23 cellular contexts compared by ENCODE assay signal in the genomic region with DNA sequence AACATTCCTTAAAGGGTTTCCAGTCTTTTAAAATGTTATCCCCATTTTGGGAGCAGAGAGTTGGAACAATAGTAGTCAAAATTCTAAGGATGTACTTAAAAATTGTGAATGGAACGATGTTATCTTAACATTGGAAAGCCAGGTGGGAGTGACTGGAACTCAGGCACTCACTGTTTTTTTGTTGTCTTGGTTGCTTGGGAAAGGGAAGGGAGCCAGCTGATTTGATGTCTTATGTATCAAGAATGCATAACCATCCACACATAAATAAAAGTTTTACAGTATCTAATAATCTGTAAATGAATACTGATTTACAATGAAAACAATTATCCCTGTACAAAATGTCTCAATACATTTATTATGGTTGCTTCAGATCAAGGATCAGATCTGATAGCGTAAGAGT.
A peak's percentile ranks its signal among the peaks of the same experiment; 100 is the strongest.
DNase-seq lines count a peak whose midpoint lies in the region; ATAC-seq and TF ChIP-seq lines count a peak whose summit lies in the region.
"Had no signal": no experiment of that assay in that cellular context is flagged by ENCODE, and none has a peak within 500 bp of the region (broad histone marks: within the 10 kb centered on the region; RNA-seq: fewer than 3 reads in every experiment).

No MANE protein-coding gene starts in this region.

- H3K9me3 ChIP-seq in left ventricle myocardium inferior (replicated peaks) (no peaks in the 10 kb centered on the region), esophagus muscularis mucosa (no peaks in the 10 kb centered on the region), upper lobe of right lung (no peaks in the 10 kb centered on the region), osteoblast (ENCODE audit: low read depth, low read length) (peaks cover 2% of the 10 kb centered on the region)
- H3K9me3 ChIP-seq: A549, gastrocnemius medialis, lower lobe of right lung had no signal

- peak overlapping the region; percentile 55 for H3K27ac ChIP-seq in left ventricle myocardium inferior (replicated peaks)
- H3K27ac ChIP-seq in esophagus muscularis mucosa (replicated peaks in 1 of 4): peak overlapping the region in 2 of 4 donors; percentile 13 to 43
- H3K27ac ChIP-seq in temporal lobe (ENCODE audit: low read depth, low read length): peak overlapping the region; percentile 29
- H3K27ac ChIP-seq in upper lobe of right lung: no peak overlapping the region
- H3K27ac ChIP-seq in osteoblast (ENCODE audit: low read depth, low read length): no peak overlapping the region
- H3K27ac ChIP-seq: A549, gastrocnemius medialis, lower lobe of right lung had no signal

- DNase-seq in left ventricle myocardium inferior: no peak
- DNase-seq in left cardiac atrium: no peak
- peak; percentile 17 for DNase-seq in esophagus muscularis mucosa (ENCODE audit: extremely low spot score)
- peak; percentile 37 for DNase-seq in kidney tubule cell (ENCODE audit: low spot score)
- no peak for DNase-seq in upper lobe of right lung
- no peak for DNase-seq in osteoblast (ENCODE audit: insufficient read length, low spot score, missing footprints)
- DNase-seq: activated CD8-positive, alpha-beta T cell treated with anti-CD3 and anti-CD28 coated beads for 36 hours; activated effector memory CD4-positive, alpha-beta T cell treated with Interleukin-2 at 50 U/mL for 16 hours; activated naive CD8-positive, alpha-beta T cell treated with anti-CD3 and anti-CD28 coated beads, Interleukin-2, amount 10 ng/mL, durations not matched to agents 7 days and 5 days; CD8-positive, alpha-beta memory T cell; DMS 273 treated with DMSO at 0.1 percent for 48 hours; gastrocnemius medialis; islet precursor cell; Kasumi-1; lower lobe of right lung; NCI-H510A treated with DMSO at 0.1 percent for 48 hours; PC-3; stimulated activated naive CD8-positive, alpha-beta T cell treated with anti-CD3 and anti-CD28 coated beads, Interleukin-15, amount 100 ng/mL, for 72 hours; trophoblast cell had no signal

- H3K4me2 ChIP-seq in osteoblast (ENCODE audit: insufficient read depth, low read length): no peak overlapping the region
- H3K4me2 ChIP-seq: A549 had no signal

- TF ChIP-seq CTCF in left ventricle myocardium inferior (IDR thresholded peaks at IDR 0.05; ENCODE audit: borderline replicate concordance): no peak
- TF ChIP-seq CTCF in esophagus muscularis mucosa (IDR thresholded peaks at IDR 0.05): no peak
- TF ChIP-seq CTCF in upper lobe of right lung (IDR thresholded peaks at IDR 0.05): no peak
- TF ChIP-seq CTCF in osteoblast (IDR thresholded peaks at IDR 0.05; ENCODE audit: extremely low read depth, low read depth, low read length): no peak

- no peaks in the 10 kb centered on the region for H4K20me1 ChIP-seq in osteoblast (ENCODE audit: insufficient read depth, low read length)

- no peak overlapping the region for H2AFZ ChIP-seq in osteoblast (ENCODE audit: low read length)

- no peaks in the 10 kb centered on the region for H3K79me2 ChIP-seq in osteoblast (ENCODE audit: insufficient read depth, low read length)

- no peaks in the 10 kb centered on the region for H3K36me3 ChIP-seq in left ventricle myocardium inferior
- no peaks in the 10 kb centered on the region for H3K36me3 ChIP-seq in esophagus muscularis mucosa
- no peaks in the 10 kb centered on the region for H3K36me3 ChIP-seq in upper lobe of right lung
- H3K36me3 ChIP-seq in osteoblast (ENCODE audit: insufficient read depth, low read length): no peaks in the 10 kb centered on the region
- H3K36me3 ChIP-seq: gastrocnemius medialis, lower lobe of right lung had no signal

- H3K27me3 ChIP-seq in left ventricle myocardium inferior (ENCODE audit: low read depth) (peaks cover 4% of the 10 kb centered on the region), esophagus muscularis mucosa (peaks cover 0 to 3% (median 0%) of the 10 kb centered on the region in 4 donors), upper lobe of right lung (no peaks in the 10 kb centered on the region), osteoblast (ENCODE audit: insufficient read depth, low read length) (no peaks in the 10 kb centered on the region)
- H3K27me3 ChIP-seq: gastrocnemius medialis had no signal

- no peak for TF ChIP-seq POLR2A in esophagus muscularis mucosa (IDR thresholded peaks at IDR 0.05; ENCODE audit: low read depth)

- whole genome bisulfite sequencing in esophagus muscularis mucosa: 76% methylated on average over 2 of the region's 2 CpGs

- no peak for TF ChIP-seq EP300 in esophagus muscularis mucosa (IDR thresholded peaks at IDR 0.05)

- intact Hi-C loops in left ventricle myocardium inferior (cut with micrococcal nuclease): no loop called here
- intact Hi-C loops in left cardiac atrium (cut with DNase I): no loop called here
- intact Hi-C loops in esophagus muscularis mucosa (cut with DNase I): no loop called here
- intact Hi-C loops in upper lobe of right lung (cut with DNase I): no loop called here

- ATAC-seq in left cardiac atrium: no peak
- no peak for ATAC-seq in upper lobe of right lung
- no peak for ATAC-seq in GM21619 (IDR thresholded peaks at IDR 0.05; ENCODE audit: unreplicated experiment)
- ATAC-seq: A549; activated CD8-positive, alpha-beta T cell treated with anti-CD3 and anti-CD28 coated beads for 36 hours; HepG2; lower lobe of right lung; PC-3; stimulated activated naive CD8-positive, alpha-beta T cell treated with anti-CD3 and anti-CD28 coated beads, Interleukin-15, amount 100 ng/mL, for 72 hours had no signal

- H3K4me3 ChIP-seq in left ventricle myocardium inferior (peak overlapping the region; percentile 40), esophagus muscularis mucosa (peak overlapping the region in 3 of 4 donors; percentile 16 to 44 (median 17)), upper lobe of right lung (no peak overlapping the region), osteoblast (ENCODE audit: insufficient read depth, low read length) (no peak overlapping the region)
- H3K4me3 ChIP-seq: A549, lower lobe of right lung had no signal

- no peaks in the 10 kb centered on the region for H3K4me1 ChIP-seq in left ventricle myocardium inferior
- H3K4me1 ChIP-seq in esophagus muscularis mucosa: no peaks in the 10 kb centered on the region
- no peaks in the 10 kb centered on the region for H3K4me1 ChIP-seq in upper lobe of right lung
- H3K4me1 ChIP-seq in osteoblast (ENCODE audit: insufficient read depth, low read length): no peaks in the 10 kb centered on the region
- H3K4me1 ChIP-seq: A549, gastrocnemius medialis, lower lobe of right lung had no signal

Comparison
In these comparisons a context has a peak if more than half of its experiments do, and no peak if none do; other contexts are left out.
1. DNase-seq: peak in esophagus muscularis mucosa (single experiment) and kidney tubule cell (single experiment); none in left ventricle myocardium inferior (single experiment), left cardiac atrium (single experiment), upper lobe of right lung (single experiment) and osteoblast (single experiment).
2. H3K27ac ChIP-seq: peak in left ventricle myocardium inferior (single experiment) and temporal lobe (single experiment); none in upper lobe of right lung (single experiment) and osteoblast (single experiment).
3. H3K4me3 ChIP-seq: peak in left ventricle myocardium inferior (single experiment) and esophagus muscularis mucosa (3 of 4); none in upper lobe of right lung (single experiment) and osteoblast (single experiment).